Comparison of ENCODE assay signal across 28 cellular contexts in the genomic region with DNA sequence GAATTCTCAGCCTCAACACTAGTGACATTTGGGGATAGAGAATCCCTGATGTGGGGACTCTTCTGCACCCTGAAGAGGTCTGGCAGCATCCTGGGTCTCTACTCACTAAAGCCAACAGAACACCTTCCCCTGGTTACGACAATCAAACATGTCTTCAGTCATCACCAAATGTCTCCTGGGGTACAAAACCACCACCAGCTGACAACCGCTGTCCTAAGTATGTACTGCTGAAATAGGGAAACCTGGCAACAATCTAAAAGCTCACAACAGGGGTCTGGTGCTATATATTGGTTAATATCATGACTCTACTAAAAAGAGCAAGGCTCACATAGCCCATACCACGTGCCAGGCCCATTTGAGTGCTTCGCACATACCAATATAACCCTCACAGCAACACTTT. TPM values are rescaled to one million over a fixed set of nuclear protein-coding genes. Genes with fewer than 3 reads are reported as not detected.
A peak's percentile ranks its signal among the peaks of the same experiment; 100 is the strongest.
DNase-seq lines count a peak whose midpoint lies in the region; ATAC-seq, FAIRE-seq and TF ChIP-seq lines count a peak whose summit lies in the region.
"Had no signal": no experiment of that assay in that cellular context is flagged by ENCODE, and none has a peak within 500 bp of the region (broad histone marks: within the 10 kb centered on the region; RNA-seq: fewer than 3 reads in every experiment).

No MANE protein-coding gene starts in this region.

- POLR2A ChIA-PET in K562 (lab: Yijun Ruan, JAX), result no interaction called here

- peak overlapping the region in 5 of 11 experiments; percentile 8 to 40 (median 25); a peak in 2 of 22 replicates for H3K9ac ChIP-seq in BLaER1 treated with 17β-estradiol and CSF1 and Interleukin-3, amounts not matched to agents 10 nM and 100 nM
- peak overlapping the region; percentile 51 to 89; a peak in 3 of 4 replicates for H3K9ac ChIP-seq in K562 (ENCODE audit: insufficient read depth in 1 of 2, low read depth in 2 of 2, low read length in 2 of 2)

- no peak for TF ChIP-seq POLR2A in K562 (conservative IDR thresholded peaks at IDR 0.05)
- no peak for TF ChIP-seq POLR2A in ovary (IDR thresholded peaks at IDR 0.05)

- ATAC-seq in K562, result no peak
- no peak for ATAC-seq in stimulated activated naive CD8-positive, alpha-beta T cell treated with anti-CD3 and anti-CD28 coated beads, Interleukin-15, Interleukin-2, amounts not matched to agents 100 U/mL and 50 U/mL, for 24 hours
- ATAC-seq: HCT116, HepG2, Right ventricle myocardium inferior had no signal

- peak; percentile 10 for DNase-seq in G401 (ENCODE audit: low spot score)
- no peak for DNase-seq in K562 (ENCODE audit: extremely low read depth in 1 of 4, low spot score in 3 of 4)
- DNase-seq in osteoblast (ENCODE audit: insufficient read length, low spot score, missing footprints), result peak; percentile 43
- DNase-seq in DMS153 (lab: John Stamatoyannopoulos, UW), result no peak
- no peak for DNase-seq in stimulated activated naive CD8-positive, alpha-beta T cell treated with anti-CD3 and anti-CD28 coated beads, Interleukin-15, Interleukin-2, amounts not matched to agents 100 U/mL and 50 U/mL, for 24 hours
- DNase-seq in ovary, result no peak
- no peak for DNase-seq in NCI-H748 treated with DMSO at 0.1 percent for 48 hours (lab: John Stamatoyannopoulos, UW)
- DNase-seq: BE2C; CD4-positive, CD25-positive, alpha-beta regulatory T cell; EL; GF-D8; MG63; NCI-H1105 treated with DMSO at 0.1 percent for 48 hours; NCI-H146; NCI-H1930; NCI-H2107; NCI-H524; PC-9 had no signal

- peaks cover 35 to 89% (median 82%) of the 10 kb centered on the region in 10 experiments for H3K4me1 ChIP-seq in BLaER1 treated with 17β-estradiol and CSF1 and Interleukin-3, amounts not matched to agents 10 nM and 100 nM
- peaks cover 77 to 82% of the 10 kb centered on the region in 2 experiments for H3K4me1 ChIP-seq in K562 (replicated peaks in 1 of 2; ENCODE audit: control insufficient read depth in 2 of 2, insufficient read depth in 2 of 2, low read length in 2 of 2)
- no peaks in the 10 kb centered on the region for H3K4me1 ChIP-seq in osteoblast (ENCODE audit: insufficient read depth, low read length)
- peaks cover 23% of the 10 kb centered on the region for H3K4me1 ChIP-seq in ovary (ENCODE audit: insufficient read depth)
- H3K4me1 ChIP-seq: BE2C, SJSA1 had no signal

- H3K9me3 ChIP-seq in BLaER1 treated with 17β-estradiol and CSF1 and Interleukin-3, amounts not matched to agents 10 nM and 100 nM (replicated peaks in 1 of 11), result no peaks in the 10 kb centered on the region
- H3K9me3 ChIP-seq in K562 (replicated peaks; ENCODE audit: control insufficient read depth, insufficient read depth, low read depth, low read length) (no peaks in the 10 kb centered on the region), osteoblast (ENCODE audit: low read depth, low read length) (no peaks in the 10 kb centered on the region), ovary (no peaks in the 10 kb centered on the region)
- H3K9me3 ChIP-seq: BE2C, MG63, SJSA1 had no signal

- TF ChIP-seq CTCF in K562 (IDR thresholded peaks at IDR 0.05 in 2 of 3, conservative IDR thresholded peaks at IDR 0.05 in 1 of 3; ENCODE audit: insufficient read depth in 2 of 3, low read depth in 1 of 3, low read length in 3 of 3) (no peak), osteoblast (IDR thresholded peaks at IDR 0.05; ENCODE audit: extremely low read depth, low read depth, low read length) (no peak), ovary (IDR thresholded peaks at IDR 0.05) (no peak)

- H3K36me3 ChIP-seq in BLaER1 treated with 17β-estradiol and CSF1 and Interleukin-3, amounts not matched to agents 10 nM and 100 nM, result peaks cover 21 to 60% (median 37%) of the 10 kb centered on the region in 11 experiments; a peak in 21 of 22 replicates
- H3K36me3 ChIP-seq in K562 (ENCODE audit: control insufficient read depth, insufficient read depth, low read length) (peaks cover 48% of the 10 kb centered on the region), osteoblast (ENCODE audit: insufficient read depth, low read length) (peaks cover 4% of the 10 kb centered on the region), ovary (no peaks in the 10 kb centered on the region)
- H3K36me3 ChIP-seq: SJSA1 had no signal

- H3K9me1 ChIP-seq in K562 (ENCODE audit: control insufficient read depth, insufficient read depth, low read length), result peaks cover 4% of the 10 kb centered on the region

- H4K20me1 ChIP-seq in BLaER1 treated with 17β-estradiol and CSF1 and Interleukin-3, amounts not matched to agents 10 nM and 100 nM, result peaks cover 96 to 99% (median 98%) of the 10 kb centered on the region in 11 experiments
- H4K20me1 ChIP-seq in K562 (replicated peaks; ENCODE audit: control insufficient read depth, insufficient read depth, low read length) (peaks cover 6% of the 10 kb centered on the region; the same call in 1 of the 2 replicates), osteoblast (ENCODE audit: insufficient read depth, low read length) (peaks cover 60% of the 10 kb centered on the region)

- FAIRE-seq in K562 (lab: Jason Lieb, UNC), result no peak
- FAIRE-seq: GM12891, H1, HepG2 had no signal

- peak overlapping the region in 3 of 11 experiments; percentile 1 to 48 (median 9); a peak in 3 of 22 replicates for H3K27ac ChIP-seq in BLaER1 treated with 17β-estradiol and CSF1 and Interleukin-3, amounts not matched to agents 10 nM and 100 nM
- H3K27ac ChIP-seq in K562 (ENCODE audit: extremely low read depth, low read depth, low read length) (peak overlapping the region; percentile 68), osteoblast (ENCODE audit: low read depth, low read length) (no peak overlapping the region), ovary (no peak overlapping the region)
- H3K27ac ChIP-seq: PC-9, SJSA1 had no signal

- TF ChIP-seq EP300 in K562 (IDR thresholded peaks at IDR 0.05; ENCODE audit: low read length) (no peak), ovary (IDR thresholded peaks at IDR 0.05) (no peak)

- H3K4me3 ChIP-seq in BLaER1 treated with 17β-estradiol and CSF1 and Interleukin-3, amounts not matched to agents 10 nM and 100 nM, result no peak overlapping the region
- H3K4me3 ChIP-seq in K562 (no peak overlapping the region), osteoblast (ENCODE audit: insufficient read depth, low read length) (no peak overlapping the region), ovary (no peak overlapping the region)
- H3K4me3 ChIP-seq: MG63, PC-9, SJSA1 had no signal

- no peaks in the 10 kb centered on the region for H3K27me3 ChIP-seq in BLaER1 treated with 17β-estradiol and CSF1 and Interleukin-3, amounts not matched to agents 10 nM and 100 nM
- H3K27me3 ChIP-seq in K562 (ENCODE audit: control insufficient read depth in 2 of 2, insufficient read depth in 2 of 2, low read length in 2 of 2) (no peaks in the 10 kb centered on the region), osteoblast (ENCODE audit: insufficient read depth, low read length) (no peaks in the 10 kb centered on the region), ovary (no peaks in the 10 kb centered on the region)
- H3K27me3 ChIP-seq: BE2C, MG63, SJSA1 had no signal

- TF ChIP-seq RAD21 in K562 (CRISPR knock-in tag; conservative IDR thresholded peaks at IDR 0.05 in 1 of 2, IDR thresholded peaks at IDR 0.05 in 1 of 2), result no peak

- 81% methylated on average over 4 of the region's 4 CpGs for WGBS in K562 (ENCODE audit: insufficient coverage, low coverage, missing lambda C conversion rate)
- 88 to 96% (median 93%) methylated on average over 4 of the region's 4 CpGs for whole genome bisulfite sequencing in ovary, 3 donors

- peak overlapping the region in 8 of 11 experiments; percentile 49 to 80 (median 60); a peak in 17 of 22 replicates for H3K4me2 ChIP-seq in BLaER1 treated with 17β-estradiol and CSF1 and Interleukin-3, amounts not matched to agents 10 nM and 100 nM
- H3K4me2 ChIP-seq in K562 (ENCODE audit: insufficient read depth, low read length) (peak overlapping the region; percentile 72; the same call in 1 of the 2 replicates), osteoblast (ENCODE audit: insufficient read depth, low read length) (no peak overlapping the region)
- H3K4me2 ChIP-seq: PC-9 had no signal

- intact Hi-C loops in K562 (cut with micrococcal nuclease), result loop anchor here (5.0 kb wide), 1 partner anchor 39 kb away; no protein-coding TSS in a partner anchor
- intact Hi-C loops in ovary (cut with DNase I), result loop anchor here in 1 of 4 donors (2.0 kb wide), 1 partner anchor 29 kb away; no protein-coding TSS in a partner anchor

- peaks cover 95% of the 10 kb centered on the region for H3K79me2 ChIP-seq in K562 (ENCODE audit: control insufficient read depth, insufficient read depth, low read length)
- H3K79me2 ChIP-seq in osteoblast (ENCODE audit: insufficient read depth, low read length), result peaks cover 91% of the 10 kb centered on the region

- no TSS peak for BruUV-seq in K562 (replicated peaks; lab: Mats Ljungman, UMichigan)

- in situ Hi-C loops in G401 (cut with HindIII; ENCODE audit: low sequenced_read_pairs), result no loop called here
- in situ Hi-C loops in K562 (cut with MboI), result no loop called here

- CTCF ChIA-PET in K562 (lab: Yijun Ruan, JAX; ENCODE audit: low intra/inter-chr PET ratio), result no interaction called here

- H2AFZ ChIP-seq in K562 (ENCODE audit: low read depth, low read length), result no peak overlapping the region
- no peak overlapping the region for H2AFZ ChIP-seq in osteoblast (ENCODE audit: low read length)
- H2AFZ ChIP-seq: PC-9 had no signal

RNA-seq across cellular contexts. Expression of a gene that starts 13.4 kb away (rescaled TPM):
- total RNA-seq in G401 (2014; rRNA removed; shearing (Covaris generic)), result 71.8 and 73.5 TPM in 2 replicates
- 290 and 653 TPM in 2 replicates for total RNA-seq in K562 (2011; cell fraction: chromatin; rRNA removed; ENCODE audit: low replicate concordance)
- total RNA-seq in K562 (2011; cell fraction: nucleolus; rRNA removed), result 340 and 358 TPM in 2 replicates
- total RNA-seq in K562 (2011; cell fraction: nucleoplasm; rRNA removed), result 338 and 343 TPM in 2 replicates
- total RNA-seq in K562 (2014; rRNA removed) (61.1 and 83.7 TPM in 2 replicates), K562 (2014; rRNA removed; fragmentation: Illumina TruSeq; extraction: Trizol) (44.7 and 55.7 TPM in 2 replicates), K562 (2015; rRNA removed; fragmentation: Illumina TruSeq; extraction: Trizol) (67.4 and 67.7 TPM in 2 replicates), K562 (2021) (120 and 127 TPM in 2 replicates), osteoblast (115 and 118 TPM in 2 replicates), ovary (100 to 1,000 TPM in 5 of 7 donors, 10 to 100 TPM in 2; 78.4 to 160 (median 141) TPM)
- polyA plus RNA-seq in K562 (2011; rRNA removed) (90.8 and 133 TPM in 2 replicates), K562 (2014; fragmentation: Illumina TruSeq; extraction: Trizol) (108 and 132 TPM in 2 replicates), K562 (2014; fragmentation: Nextera tagmentation; extraction: Ambion mirVana) (1 to 10 TPM; 1.1 TPM), K562 (2014; rRNA removed) (85.4 and 108 TPM in 2 replicates), ovary (10 to 100 TPM; 81.2 to 82.0 TPM)
- 112 and 119 TPM in 2 replicates for polyA plus RNA-seq in K562 (2011; cell fraction: cytosol; rRNA removed)
- 493 and 545 TPM in 2 replicates for polyA plus RNA-seq in K562 (2011; cell fraction: nucleus; rRNA removed)
- polyA plus RNA-seq in K562 (2012), result 76.0 and 79.7 TPM in 2 replicates
- polyA minus RNA-seq in K562 (2011; rRNA and poly(A)+ RNA removed), result 47.0 and 54.6 TPM in 2 replicates
- 48.0 and 50.7 TPM in 2 replicates for polyA minus RNA-seq in K562 (2011; cell fraction: cytosol; rRNA and poly(A)+ RNA removed)
- 66.6 and 101 TPM in 2 replicates for polyA minus RNA-seq in K562 (2011; cell fraction: nucleus; rRNA and poly(A)+ RNA removed)

RNA-seq across cellular contexts. Expression of a gene that starts 45.2 kb away (rescaled TPM):
- total RNA-seq in G401 (2014; rRNA removed; shearing (Covaris generic)), result not detected in 2 replicates
- total RNA-seq in K562 (2011; cell fraction: chromatin; rRNA removed; ENCODE audit: low replicate concordance), result 0.21 TPM in 1 of 2 replicates, not detected in the other
- not detected in 2 replicates for total RNA-seq in K562 (2011; cell fraction: nucleolus; rRNA removed)
- total RNA-seq in K562 (2011; cell fraction: nucleoplasm; rRNA removed), result not detected in 2 replicates
- total RNA-seq in K562 (2014; rRNA removed) (0.08 TPM in 1 of 2 replicates, not detected in the other), K562 (2014; rRNA removed; fragmentation: Illumina TruSeq; extraction: Trizol) (not detected in 2 replicates), K562 (2015; rRNA removed; fragmentation: Illumina TruSeq; extraction: Trizol) (not detected in 2 replicates), K562 (2021) (not detected in 2 replicates), osteoblast (0.29 TPM in 1 of 2 replicates, not detected in the other), ovary (under 1 TPM; 0.35 to 0.83 (median 0.43) TPM)
- polyA plus RNA-seq in K562 (2011; rRNA removed) (0.04 TPM in 1 of 2 replicates, not detected in the other), K562 (2014; fragmentation: Illumina TruSeq; extraction: Trizol) (not detected in 2 replicates), K562 (2014; fragmentation: Nextera tagmentation; extraction: Ambion mirVana) (not detected), K562 (2014; rRNA removed) (0.19 and 0.32 TPM in 2 replicates), ovary (under 1 TPM; 0.17 to 0.22 TPM)
- polyA plus RNA-seq in K562 (2011; cell fraction: cytosol; rRNA removed), result 0.03 and 0.21 TPM in 2 replicates
- polyA plus RNA-seq in K562 (2011; cell fraction: nucleus; rRNA removed), result 0.09 and 0.24 TPM in 2 replicates
- polyA plus RNA-seq in K562 (2012), result 0.14 TPM in 1 of 2 replicates, not detected in the other
- polyA minus RNA-seq in K562 (2011; rRNA and poly(A)+ RNA removed), result not detected in 2 replicates
- not detected in 2 replicates for polyA minus RNA-seq in K562 (2011; cell fraction: cytosol; rRNA and poly(A)+ RNA removed)
- polyA minus RNA-seq in K562 (2011; cell fraction: nucleus; rRNA and poly(A)+ RNA removed), result not detected in 2 replicates
- total RNA-seq: HT1080, LHCN-M2, Right ventricle myocardium inferior, RPMI7951, SJSA1 had no signal

RNA-seq across cellular contexts. Expression of a gene that starts 53.5 kb away (rescaled TPM):
- total RNA-seq in G401 (2014; rRNA removed; shearing (Covaris generic)), result not detected in 2 replicates
- total RNA-seq in K562 (2011; cell fraction: chromatin; rRNA removed; ENCODE audit: low replicate concordance), result not detected in 2 replicates
- total RNA-seq in K562 (2011; cell fraction: nucleolus; rRNA removed), result 0.33 TPM in 1 of 2 replicates, not detected in the other
- not detected in 2 replicates for total RNA-seq in K562 (2011; cell fraction: nucleoplasm; rRNA removed)
- total RNA-seq in K562 (2014; rRNA removed) (not detected in 2 replicates), K562 (2014; rRNA removed; fragmentation: Illumina TruSeq; extraction: Trizol) (not detected in 2 replicates), K562 (2015; rRNA removed; fragmentation: Illumina TruSeq; extraction: Trizol) (not detected in 2 replicates), K562 (2021) (not detected in 2 replicates), osteoblast (not detected in 2 replicates), ovary (not detected)
- polyA plus RNA-seq in K562 (2011; rRNA removed) (0.03 and 0.14 TPM in 2 replicates), K562 (2014; fragmentation: Illumina TruSeq; extraction: Trizol) (not detected in 2 replicates), K562 (2014; fragmentation: Nextera tagmentation; extraction: Ambion mirVana) (under 1 TPM in 1 of 2 experiments, not detected in 1; 0.06 TPM), K562 (2014; rRNA removed) (not detected in 2 replicates), ovary (not detected)
- 0.01 TPM in 1 of 2 replicates, not detected in the other for polyA plus RNA-seq in K562 (2011; cell fraction: cytosol; rRNA removed)
- polyA plus RNA-seq in K562 (2011; cell fraction: nucleus; rRNA removed), result 0.18 TPM in 1 of 2 replicates, not detected in the other
- 0.04 TPM in 1 of 2 replicates, not detected in the other for polyA plus RNA-seq in K562 (2012)
- not detected in 2 replicates for polyA minus RNA-seq in K562 (2011; rRNA and poly(A)+ RNA removed)
- not detected in 2 replicates for polyA minus RNA-seq in K562 (2011; cell fraction: cytosol; rRNA and poly(A)+ RNA removed)
- polyA minus RNA-seq in K562 (2011; cell fraction: nucleus; rRNA and poly(A)+ RNA removed), result not detected in 2 replicates
- total RNA-seq: CD4-positive, CD25-positive, alpha-beta regulatory T cell; H1; HepG2; LHCN-M2; Right ventricle myocardium inferior; RPMI7951; SJSA1 had no signal
- polyA plus RNA-seq: CD4-positive, CD25-positive, alpha-beta regulatory T cell; HepG2 had no signal

Comparison
In these comparisons a context has a peak if more than half of its experiments do, and no peak if none do; other contexts are left out.
1. DNase-seq: peak in G401 (single experiment) and osteoblast (single experiment); none in K562 (0 of 4), DMS153 (single experiment), stimulated activated naive CD8-positive, alpha-beta T cell treated with anti-CD3 and anti-CD28 coated beads, Interleukin-15, Interleukin-2, amounts not matched to agents 100 U/mL and 50 U/mL, for 24 hours (single experiment), ovary (0 of 5) and NCI-H748 treated with DMSO at 0.1 percent for 48 hours (single experiment).